In the genomic region with DNA sequence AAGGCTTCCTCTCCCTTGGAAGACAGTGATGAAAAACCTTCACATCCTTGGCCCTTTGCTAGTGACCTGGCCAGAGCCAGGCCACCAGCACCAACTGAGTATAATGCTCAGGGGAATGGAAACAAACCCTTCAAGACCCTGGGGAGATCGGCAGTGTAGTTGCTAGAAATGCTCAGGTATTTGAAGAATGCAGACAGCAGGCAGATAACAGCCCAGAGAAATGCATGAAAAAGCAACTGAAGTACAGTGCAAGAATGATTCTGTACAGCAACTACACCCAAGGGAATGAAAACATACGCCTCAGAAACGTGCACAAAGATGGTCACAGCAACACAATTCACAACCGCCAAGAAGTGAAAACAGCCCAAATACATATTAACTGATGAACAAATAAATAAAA, we compare ENCODE assay signal across 16 cellular contexts. TPM values are rescaled to one million over a fixed set of nuclear protein-coding genes. Genes with fewer than 3 reads are reported as not detected.
A peak's percentile ranks its signal among the peaks of the same experiment; 100 is the strongest.
DNase-seq lines count a peak whose midpoint lies in the region; ATAC-seq, FAIRE-seq and TF ChIP-seq lines count a peak whose summit lies in the region.
"Had no signal": no experiment of that assay in that cellular context is flagged by ENCODE, and none has a peak within 500 bp of the region (broad histone marks: within the 10 kb centered on the region; RNA-seq: fewer than 3 reads in every experiment).

No MANE protein-coding gene starts in this region.

- no peak overlapping the region for H3K4me3 ChIP-seq in HCT116 (replicated peaks in 1 of 2; ENCODE audit: low read depth in 1 of 2, low read length in 2 of 2)
- no peak overlapping the region for H3K4me3 ChIP-seq in kidney (ENCODE audit: low read length in 2 of 2)
- H3K4me3 ChIP-seq: neural progenitor cell, Peyer's patch had no signal

- H2AFZ ChIP-seq in HCT116 (ENCODE audit: low read depth, low read length, poor library complexity, severe bottlenecking) = no peak overlapping the region
- H2AFZ ChIP-seq: neural progenitor cell had no signal

- H3K9me3 ChIP-seq in HCT116 (ENCODE audit: control insufficient read depth in 1 of 2, insufficient read depth in 1 of 2, low read depth in 1 of 2, low read length in 2 of 2) = no peaks in the 10 kb centered on the region
- H3K9me3 ChIP-seq in kidney (ENCODE audit: control insufficient read depth in 1 of 2, low read length in 2 of 2) = no peaks in the 10 kb centered on the region
- H3K9me3 ChIP-seq: Peyer's patch had no signal

- H3K36me3 ChIP-seq in HCT116 (ENCODE audit: control insufficient read depth in 1 of 2, insufficient read depth in 2 of 2, low read length in 2 of 2) (no peaks in the 10 kb centered on the region), kidney (ENCODE audit: control insufficient read depth in 1 of 2, insufficient read depth in 2 of 2, low read length in 2 of 2) (no peaks in the 10 kb centered on the region)
- H3K36me3 ChIP-seq: neural progenitor cell, Peyer's patch had no signal

- intact Hi-C loops in HCT116 (cut with micrococcal nuclease) (no loop called here), kidney (cut with DNase I) (no loop called here)

- peak overlapping the region; percentile 63 for H3K4me2 ChIP-seq in HCT116 (ENCODE audit: low read length)
- H3K4me2 ChIP-seq: neural progenitor cell had no signal

- peaks cover 19 to 24% of the 10 kb centered on the region in 2 experiments for H3K4me1 ChIP-seq in HCT116 (ENCODE audit: control insufficient read depth in 1 of 2, insufficient read depth in 2 of 2, low read length in 2 of 2)
- H3K4me1 ChIP-seq in kidney (ENCODE audit: control insufficient read depth in 1 of 2, insufficient read depth in 1 of 2, low read depth in 1 of 2, low read length in 2 of 2) = no peaks in the 10 kb centered on the region
- H3K4me1 ChIP-seq: Peyer's patch had no signal

- no peak overlapping the region for H3K9ac ChIP-seq in HCT116 (ENCODE audit: low read length)
- no peak overlapping the region for H3K9ac ChIP-seq in kidney (ENCODE audit: low read length in 2 of 2)
- H3K9ac ChIP-seq: neural progenitor cell had no signal

- H3K27me3 ChIP-seq in HCT116 (ENCODE audit: insufficient read depth, low read length) = no peaks in the 10 kb centered on the region
- H3K27me3 ChIP-seq: neural progenitor cell, Peyer's patch had no signal

- DNase-seq in ACHN (peak; percentile 44), HCT116 (ENCODE audit: low read depth, low spot score) (no peak), astrocyte of the hippocampus (ENCODE audit: low read depth, low spot score) (peak; percentile 78), iris pigment epithelial cell (ENCODE audit: low read depth) (peak; percentile 76), NCI-H446 treated with DMSO at 0.1 percent for 48 hours (lab: John Stamatoyannopoulos, UW) (no peak), NCI-H1092 treated with DMSO at 0.1 percent for 48 hours (lab: John Stamatoyannopoulos, UW) (no peak), NCI-H2081 (lab: John Stamatoyannopoulos, UW) (no peak), kidney (no peak)
- DNase-seq: immature natural killer cell, NCI-H2107, NCI-H82, Peyer's patch, retina, WERI-Rb-1 had no signal

- no peak for TF ChIP-seq RAD21 in HCT116 (IDR thresholded peaks at IDR 0.05; ENCODE audit: low read depth)

- CTCF ChIA-PET in HCT116 (lab: Charles Lee) = no interaction called here

- RAD21 ChIA-PET in HCT116 (lab: Charles Lee; ENCODE audit: low non-redundant PET in 1 of 2, low total read pairs in 2 of 2, uncharacterized antibody in 2 of 2, unreplicated experiment in 2 of 2) = no interaction called here

- FAIRE-seq in kidney (lab: Jason Lieb, UNC) = no peak

- POLR2A ChIA-PET in HCT116 (lab: Charles Lee) = no interaction called here

- in situ Hi-C loops in ACHN (cut with HindIII; ENCODE audit: low pct_ligation_motif_present, low pct_unique_long_range_greater_than_20kb, low sequenced_read_pairs) = no loop called here

- H3K27ac ChIP-seq in HCT116 (ENCODE audit: low read depth, low read length) (no peak overlapping the region), kidney (ENCODE audit: low read depth in 2 of 2, low read length in 2 of 2) (no peak overlapping the region)
- H3K27ac ChIP-seq: neural progenitor cell, Peyer's patch, WERI-Rb-1 had no signal

- no TSS peak for BruUV-seq in HCT116 (replicated peaks; lab: Mats Ljungman, UMichigan)

- no peaks in the 10 kb centered on the region for H3K79me2 ChIP-seq in HCT116 (ENCODE audit: insufficient read depth, low read length)

- TF ChIP-seq POLR2A in HCT116 (IDR thresholded peaks at IDR 0.05; ENCODE audit: borderline replicate concordance, extremely low read depth, insufficient read depth, insufficient read length) = no peak

- H4K20me1 ChIP-seq in HCT116 (ENCODE audit: insufficient read depth) = no peaks in the 10 kb centered on the region

- TF ChIP-seq CTCF in HCT116 (IDR thresholded peaks at IDR 0.05 in 2 of 3, conservative IDR thresholded peaks at IDR 0.05 in 1 of 3; ENCODE audit: borderline replicate concordance in 1 of 3, insufficient read depth in 1 of 3, low read depth in 2 of 3, low read length in 2 of 3) (no peak), kidney (IDR thresholded peaks at IDR 0.05; ENCODE audit: borderline replicate concordance, extremely low read depth, insufficient read depth) (no peak)

- H3K9me2 ChIP-seq in HCT116 (ENCODE audit: insufficient read depth) = no peaks in the 10 kb centered on the region

- ATAC-seq in HCT116 = no peak

TF ChIP-seq in HCT116, 20 proteins besides CTCF, POLR2A, EP300 and RAD21:
- no peak for TF ChIP-seq YY1 (IDR thresholded peaks at IDR 0.05; ENCODE audit: extremely low read depth, insufficient replicate concordance, low read depth, low read length)
- no peak for TF ChIP-seq ELF1 (IDR thresholded peaks at IDR 0.05; ENCODE audit: borderline replicate concordance, low read depth)
- TF ChIP-seq CEBPB (IDR thresholded peaks at IDR 0.05; ENCODE audit: low read depth) = no peak

RNA-seq across cellular contexts. Expression of a gene that starts 41.1 kb away (rescaled TPM):
- total RNA-seq in HCT116 (2021; ENCODE audit: unreplicated experiment) (0.27 TPM), kidney (1.9 TPM)
- 0.30 and 0.31 TPM in 2 replicates for polyA plus RNA-seq in HCT116 (2012)
- polyA plus RNA-seq in kidney (ENCODE audit: insufficient read depth, low read depth, low replicate concordance) = 0.49 TPM
- total RNA-seq: activated T-helper 1 cell treated with anti-CD3 and anti-CD28 coated beads, Interleukin-12 subunit alpha, Interleukin-12 subunit beta, Interleukin-2, Interleukin-4 antibody, amounts not matched to agents 30 ng/mL and 10 ng/mL and 1 ng/mL, durations not matched to agents 14 hours and 24 hours and 36 hours had no signal
- polyA plus RNA-seq: immature natural killer cell had no signal

Comparison
In these comparisons a context has a peak if more than half of its experiments do, and no peak if none do; other contexts are left out.
1. DNase-seq: peak in ACHN (single experiment), astrocyte of the hippocampus (single experiment) and iris pigment epithelial cell (single experiment); none in HCT116 (single experiment), NCI-H446 treated with DMSO at 0.1 percent for 48 hours (single experiment), NCI-H1092 treated with DMSO at 0.1 percent for 48 hours (single experiment), NCI-H2081 (0 of 2) and kidney (single experiment).